Comparison of ENCODE assay signal across 4 cellular contexts in the genomic region with DNA sequence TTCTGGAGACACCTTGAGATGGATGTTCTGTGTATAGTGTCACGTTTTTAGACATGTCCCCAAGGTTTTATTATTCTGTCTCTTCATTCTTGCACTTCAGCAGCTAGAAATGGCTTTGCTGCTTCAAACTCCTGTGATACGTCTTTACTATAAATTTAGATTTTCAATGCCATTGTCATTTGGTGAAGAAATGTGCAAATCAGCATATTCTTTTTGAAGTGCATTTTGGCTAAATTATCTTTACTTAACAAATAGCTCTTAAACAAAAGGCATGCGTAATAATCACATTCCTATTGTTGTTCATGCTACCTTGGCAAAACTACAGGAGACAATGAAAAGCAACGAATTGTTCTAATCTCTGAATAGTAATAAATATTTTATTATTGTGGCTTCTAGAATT.
TF ChIP-seq lines count a peak whose summit lies in the region.

No MANE protein-coding gene starts in this region.

TF ChIP-seq in HepG2, 621 proteins besides CTCF, POLR2A, EP300 and RAD21:
- peak; percentile 47 to 53; a peak in 2 of 4 replicates for TF ChIP-seq MAFK (conservative IDR thresholded peaks at IDR 0.05 in 1 of 2, IDR thresholded peaks at IDR 0.05 in 1 of 2; ENCODE audit: low read length in 2 of 2)
- no peak for TF ChIP-seq ZNF724P (CRISPR knock-in tag; IDR thresholded peaks at IDR 0.05; ENCODE audit: borderline replicate concordance)
- TF ChIP-seq MAFF (IDR thresholded peaks at IDR 0.05; ENCODE audit: low read depth, low read length) = peak; percentile 43; the same call in 1 of the 2 replicates

TF ChIP-seq in A549, 52 proteins besides CTCF, POLR2A, EP300 and RAD21:
- TF ChIP-seq MAFK (IDR thresholded peaks at IDR 0.05; ENCODE audit: partially characterized antibody) (peak; percentile 77), HOXA7 (CRISPR knock-in tag; IDR thresholded peaks at IDR 0.05) (no peak), HDAC2 (IDR thresholded peaks at IDR 0.05) (no peak), FOSL2 (IDR thresholded peaks at IDR 0.05) (no peak), FOSL2 (CRISPR knock-in tag; IDR thresholded peaks at IDR 0.05) (no peak)

TF ChIP-seq in IMR-90, 13 proteins besides CTCF, POLR2A, EP300 and RAD21:
- TF ChIP-seq CHD1 (IDR thresholded peaks at IDR 0.05; ENCODE audit: low read depth, low read length) (no peak), BHLHE40 (IDR thresholded peaks at IDR 0.05; ENCODE audit: low read depth, low read length) (no peak), MAFK (IDR thresholded peaks at IDR 0.05; ENCODE audit: low read depth, low read length) (peak; percentile 20; the same call in 1 of the 2 replicates), FOS (IDR thresholded peaks at IDR 0.05; ENCODE audit: low read depth, low read length) (no peak), MAZ (IDR thresholded peaks at IDR 0.05; ENCODE audit: borderline replicate concordance, low read depth, low read length) (no peak)

TF ChIP-seq in K562, 482 proteins besides CTCF, POLR2A, EP300 and RAD21:
- 0 out of 2 replicates have a peak, but pooled peaks have one; percentile 3 for TF ChIP-seq ZNF316 (IDR thresholded peaks at IDR 0.05)
- TF ChIP-seq, protein P1, sequence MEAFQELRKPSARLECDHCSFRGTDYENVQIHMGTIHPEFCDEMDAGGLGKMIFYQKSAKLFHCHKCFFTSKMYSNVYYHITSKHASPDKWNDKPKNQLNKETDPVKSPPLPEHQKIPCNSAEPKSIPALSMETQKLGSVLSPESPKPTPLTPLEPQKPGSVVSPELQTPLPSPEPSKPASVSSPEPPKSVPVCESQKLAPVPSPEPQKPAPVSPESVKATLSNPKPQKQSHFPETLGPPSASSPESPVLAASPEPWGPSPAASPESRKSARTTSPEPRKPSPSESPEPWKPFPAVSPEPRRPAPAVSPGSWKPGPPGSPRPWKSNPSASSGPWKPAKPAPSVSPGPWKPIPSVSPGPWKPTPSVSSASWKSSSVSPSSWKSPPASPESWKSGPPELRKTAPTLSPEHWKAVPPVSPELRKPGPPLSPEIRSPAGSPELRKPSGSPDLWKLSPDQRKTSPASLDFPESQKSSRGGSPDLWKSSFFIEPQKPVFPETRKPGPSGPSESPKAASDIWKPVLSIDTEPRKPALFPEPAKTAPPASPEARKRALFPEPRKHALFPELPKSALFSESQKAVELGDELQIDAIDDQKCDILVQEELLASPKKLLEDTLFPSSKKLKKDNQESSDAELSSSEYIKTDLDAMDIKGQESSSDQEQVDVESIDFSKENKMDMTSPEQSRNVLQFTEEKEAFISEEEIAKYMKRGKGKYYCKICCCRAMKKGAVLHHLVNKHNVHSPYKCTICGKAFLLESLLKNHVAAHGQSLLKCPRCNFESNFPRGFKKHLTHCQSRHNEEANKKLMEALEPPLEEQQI (IDR thresholded peaks at IDR 0.05) = no peak
